19 cellular contexts compared by ENCODE assay signal in genomic region chr12:25625146-25625545, GRCh38.
A peak's percentile ranks its signal among the peaks of the same experiment; 100 is the strongest.
DNase-seq lines count a peak whose midpoint lies in the region; ATAC-seq and TF ChIP-seq lines count a peak whose summit lies in the region.
"Had no signal": no experiment of that assay in that cellular context is flagged by ENCODE, and none has a peak within 500 bp of the region (broad histone marks: within the 10 kb centered on the region; RNA-seq: fewer than 3 reads in every experiment).

No MANE protein-coding gene starts in this region.

- H3K27me3 Mint-ChIP-seq in activated CD4-positive, alpha-beta T cell treated with anti-CD3 and anti-CD28 coated beads, Interleukin-2, amount 10 ng/mL, durations not matched to agents 7 days and 5 days, result no peaks in the 10 kb centered on the region
- H3K27me3 Mint-ChIP-seq: CD4-positive, alpha-beta T cell had no signal

- peaks cover 3% of the 10 kb centered on the region for H3K9me3 Mint-ChIP-seq in activated CD4-positive, alpha-beta T cell treated with anti-CD3 and anti-CD28 coated beads, Interleukin-2, amount 10 ng/mL, durations not matched to agents 7 days and 5 days

- ATAC-seq in HG02759 (IDR thresholded peaks at IDR 0.05; ENCODE audit: unreplicated experiment), result no peak

- H3K4me1 Mint-ChIP-seq in activated CD4-positive, alpha-beta T cell treated with anti-CD3 and anti-CD28 coated beads, Interleukin-2, amount 10 ng/mL, durations not matched to agents 7 days and 5 days, result no peaks in the 10 kb centered on the region
- H3K4me1 Mint-ChIP-seq: IgD-negative memory B cell had no signal

- H3K4me3 ChIP-seq in adipocyte (ENCODE audit: low read length), result no peak overlapping the region
- no peak overlapping the region for H3K4me3 ChIP-seq in fibroblast of mammary gland (ENCODE audit: control insufficient read depth, low read depth, low read length)
- H3K4me3 ChIP-seq in HAP-1, result no peak overlapping the region
- H3K4me3 ChIP-seq: GM23248 had no signal

- CTCF ChIA-PET in activated CD4-positive, alpha-beta T cell treated with anti-CD3 and anti-CD28 coated beads, Interleukin-2, amount 10 ng/mL, durations not matched to agents 7 days and 5 days (lab: Charles Lee), result interaction anchor here (0.6 kb wide), 1 partner anchor 34 kb away, joined by 3 read pairs; no protein-coding TSS in a partner anchor

- H3K9me3 ChIP-seq in adipocyte (ENCODE audit: control insufficient read depth, low read length) (no peaks in the 10 kb centered on the region), HAP-1 (no peaks in the 10 kb centered on the region)
- H3K9me3 ChIP-seq: Caco-2 had no signal

- DNase-seq in AG08395 (ENCODE audit: low spot score) (peak; percentile 7), EH (ENCODE audit: low read depth) (peak; percentile 7), adipocyte (ENCODE audit: low read depth) (peak; percentile 28), fibroblast of mammary gland (ENCODE audit: low read depth) (peak; percentile 65), NCI-H1417 (lab: John Stamatoyannopoulos, UW) (no peak), HAP-1 (ENCODE audit: low spot score in 2 of 2) (no peak)
- DNase-seq in activated CD4-positive, alpha-beta T cell treated with anti-CD3 and anti-CD28 coated beads, Interleukin-2, amount 10 ng/mL, durations not matched to agents 7 days and 5 days, result no peak
- DNase-seq: 8988T; AML-193; Caco-2; CD4-positive, alpha-beta T cell; DMS153; DMS79; EL; HCEC 1CT; KBM-7 had no signal

- H3K36me3 Mint-ChIP-seq in activated CD4-positive, alpha-beta T cell treated with anti-CD3 and anti-CD28 coated beads, Interleukin-2, amount 10 ng/mL, durations not matched to agents 7 days and 5 days (ENCODE audit: low read depth), result no peaks in the 10 kb centered on the region
- H3K36me3 Mint-ChIP-seq: IgD-negative memory B cell had no signal

- H3K4me1 ChIP-seq in adipocyte (ENCODE audit: control insufficient read depth, insufficient read depth, low read length), result no peaks in the 10 kb centered on the region
- H3K4me1 ChIP-seq in HAP-1, result peaks cover 3% of the 10 kb centered on the region; the same call in 1 of the 2 replicates
- H3K4me1 ChIP-seq: Caco-2 had no signal

- no peak for TF ChIP-seq CTCF in fibroblast of mammary gland (conservative IDR thresholded peaks at IDR 0.05; ENCODE audit: control insufficient read depth, insufficient read depth, low read depth, low read length)

- H3K4me3 Mint-ChIP-seq in activated CD4-positive, alpha-beta T cell treated with anti-CD3 and anti-CD28 coated beads, Interleukin-2, amount 10 ng/mL, durations not matched to agents 7 days and 5 days, result no peak overlapping the region
- H3K4me3 Mint-ChIP-seq: CD4-positive, alpha-beta T cell; IgD-negative memory B cell had no signal

- H3K36me3 ChIP-seq in adipocyte (ENCODE audit: control insufficient read depth, insufficient read depth, low read length, severe bottlenecking) (no peaks in the 10 kb centered on the region), HAP-1 (replicated peaks) (no peaks in the 10 kb centered on the region)

- H3K27ac Mint-ChIP-seq in activated CD4-positive, alpha-beta T cell treated with anti-CD3 and anti-CD28 coated beads, Interleukin-2, amount 10 ng/mL, durations not matched to agents 7 days and 5 days, result no peak overlapping the region
- H3K27ac Mint-ChIP-seq: CD4-positive, alpha-beta T cell; IgD-negative memory B cell had no signal

- H3K27me3 ChIP-seq in adipocyte (replicated peaks; ENCODE audit: control insufficient read depth, insufficient read depth, low read length) (no peaks in the 10 kb centered on the region), HAP-1 (ENCODE audit: low read depth) (no peaks in the 10 kb centered on the region)

- POLR2A ChIA-PET in activated CD4-positive, alpha-beta T cell treated with anti-CD3 and anti-CD28 coated beads, Interleukin-2, amount 10 ng/mL, durations not matched to agents 7 days and 5 days (lab: Charles Lee), result no interaction called here

- no peak overlapping the region for H3K9ac ChIP-seq in adipocyte (ENCODE audit: low read length)
- H3K9ac ChIP-seq: GM23248 had no signal

- in situ Hi-C loops in HAP-1 (cut with MboI; ENCODE audit: low sequenced_read_pairs), result no loop called here

Comparison
In these comparisons a context has a peak if more than half of its experiments do, and no peak if none do; other contexts are left out.
1. DNase-seq: peak in AG08395 (single experiment), EH (single experiment), adipocyte (single experiment) and fibroblast of mammary gland (single experiment); none in NCI-H1417 (0 of 3), HAP-1 (0 of 2) and activated CD4-positive, alpha-beta T cell treated with anti-CD3 and anti-CD28 coated beads, Interleukin-2, amount 10 ng/mL, durations not matched to agents 7 days and 5 days (single experiment).